Comparison of ENCODE assay signal across 1 cellular context in genomic region chr13:19345916-19346422, GRCh38.
TF ChIP-seq lines count a peak whose summit lies in the region.

No MANE protein-coding gene starts in this region.

TF ChIP-seq in SK-N-SH treated with all-trans-retinoic acid at 6 μM for 48 hours, 23 proteins besides CTCF, POLR2A, EP300 and RAD21 (continued from another document):
- TF ChIP-seq POU6F1 (CRISPR knock-in tag; IDR thresholded peaks at IDR 0.05; ENCODE audit: borderline replicate concordance, low read depth) = no peak
- TF ChIP-seq TCF4 (CRISPR knock-in tag; IDR thresholded peaks at IDR 0.05; ENCODE audit: borderline replicate concordance) = no peak
- TF ChIP-seq ISL1 (CRISPR knock-in tag; IDR thresholded peaks at IDR 0.05) = no peak
- TF ChIP-seq BACH2 (CRISPR knock-in tag; IDR thresholded peaks at IDR 0.05; ENCODE audit: borderline replicate concordance) = no peak
- no peak for TF ChIP-seq ZNF565 (CRISPR knock-in tag; conservative IDR thresholded peaks at IDR 0.05; ENCODE audit: low read depth)
- no peak for TF ChIP-seq ARNTL (CRISPR knock-in tag; IDR thresholded peaks at IDR 0.05; ENCODE audit: borderline replicate concordance, low read depth)
- no peak for TF ChIP-seq TSHZ2 (CRISPR knock-in tag; IDR thresholded peaks at IDR 0.05)
